10 cellular contexts compared by ENCODE assay signal in genomic region chr14:38255408-38255672, GRCh38. TPM values are rescaled to one million over a fixed set of nuclear protein-coding genes. Genes with fewer than 3 reads are reported as not detected.
A peak's percentile ranks its signal among the peaks of the same experiment; 100 is the strongest.
DNase-seq lines count a peak whose midpoint lies in the region; ATAC-seq lines count a peak whose summit lies in the region.
"Had no signal": no experiment of that assay in that cellular context is flagged by ENCODE, and none has a peak within 500 bp of the region (broad histone marks: within the 10 kb centered on the region; RNA-seq: fewer than 3 reads in every experiment).

No MANE protein-coding gene starts in this region.

- H3K4me3 Mint-ChIP-seq in activated T-helper 2 cell treated with anti-CD3 and anti-CD28 coated beads, Interferon-gamma antibody, Interleukin-2, Interleukin-4, amounts not matched to agents 10 μg/mL and 5 μg/mL and 100 μg/mL, durations not matched to agents 14 hours and 24 hours and 36 hours (ENCODE audit: low read depth), result no peak overlapping the region

- peak overlapping the region; percentile 83 for H3K27ac ChIP-seq in right cardiac atrium (ENCODE audit: low read length)
- H3K27ac ChIP-seq: WERI-Rb-1 had no signal

- intact Hi-C loops in activated T-helper 2 cell treated with anti-CD3 and anti-CD28 coated beads, Interferon-gamma antibody, Interleukin-2, Interleukin-4, amounts not matched to agents 10 μg/mL and 5 μg/mL and 100 μg/mL, durations not matched to agents 14 hours and 24 hours and 36 hours (cut with micrococcal nuclease), result no loop called here
- intact Hi-C loops in right cardiac atrium (cut with DNase I), result loop anchor here in 1 of 4 donors (10.0 kb wide), 1 partner anchor 109 kb away; no protein-coding TSS in a partner anchor
- intact Hi-C loops in sciatic nerve (cut with DNase I), result no loop called here

- H3K9me3 ChIP-seq in right cardiac atrium (ENCODE audit: control insufficient read depth, low read length), result no peaks in the 10 kb centered on the region

- peak overlapping the region; percentile 60 for H3K4me3 ChIP-seq in right cardiac atrium (ENCODE audit: low read length)
- H3K4me3 ChIP-seq: GM12878 had no signal

- peak; percentile 9 for ATAC-seq in GM18502 (IDR thresholded peaks at IDR 0.05; ENCODE audit: poor library complexity, unreplicated experiment)
- peak; percentile 22 to 33 for ATAC-seq in right cardiac atrium
- ATAC-seq in sciatic nerve, result peak; percentile 18
- no peak for ATAC-seq in HG03280 (IDR thresholded peaks at IDR 0.05; ENCODE audit: unreplicated experiment)
- ATAC-seq: GM12878 had no signal

- no peaks in the 10 kb centered on the region for H3K4me1 ChIP-seq in right cardiac atrium (ENCODE audit: control insufficient read depth, insufficient read depth, low read length)

- no peak overlapping the region for H3K27ac Mint-ChIP-seq in activated T-helper 2 cell treated with anti-CD3 and anti-CD28 coated beads, Interferon-gamma antibody, Interleukin-2, Interleukin-4, amounts not matched to agents 10 μg/mL and 5 μg/mL and 100 μg/mL, durations not matched to agents 14 hours and 24 hours and 36 hours

- peak; percentile 8 for DNase-seq in activated T-helper 2 cell treated with anti-CD3 and anti-CD28 coated beads, Interferon-gamma antibody, Interleukin-2, Interleukin-4, amounts not matched to agents 10 μg/mL and 5 μg/mL and 100 μg/mL, durations not matched to agents 14 hours and 24 hours and 36 hours (ENCODE audit: low spot score)
- peak in 2 of 3 donors; percentile 23 to 71 for DNase-seq in right cardiac atrium
- DNase-seq in sciatic nerve (ENCODE audit: low spot score), result no peak
- no peak for DNase-seq in NCI-H446 (lab: John Stamatoyannopoulos, UW)
- DNase-seq in stimulated activated naive CD4-positive, alpha-beta T cell (lab: John Stamatoyannopoulos, UW), result no peak
- no peak for DNase-seq in KG1 (lab: John Stamatoyannopoulos, UW)
- DNase-seq: WERI-Rb-1 had no signal

- peaks cover 34% of the 10 kb centered on the region for H3K27me3 Mint-ChIP-seq in activated T-helper 2 cell treated with anti-CD3 and anti-CD28 coated beads, Interferon-gamma antibody, Interleukin-2, Interleukin-4, amounts not matched to agents 10 μg/mL and 5 μg/mL and 100 μg/mL, durations not matched to agents 14 hours and 24 hours and 36 hours (ENCODE audit: low read depth)

- H3K36me3 Mint-ChIP-seq in activated T-helper 2 cell treated with anti-CD3 and anti-CD28 coated beads, Interferon-gamma antibody, Interleukin-2, Interleukin-4, amounts not matched to agents 10 μg/mL and 5 μg/mL and 100 μg/mL, durations not matched to agents 14 hours and 24 hours and 36 hours (ENCODE audit: low read depth), result no peaks in the 10 kb centered on the region

- 2% methylated on average over 29 of the region's 29 CpGs for WGBS in right cardiac atrium

- H3K4me1 Mint-ChIP-seq in activated T-helper 2 cell treated with anti-CD3 and anti-CD28 coated beads, Interferon-gamma antibody, Interleukin-2, Interleukin-4, amounts not matched to agents 10 μg/mL and 5 μg/mL and 100 μg/mL, durations not matched to agents 14 hours and 24 hours and 36 hours (ENCODE audit: low read depth), result peaks cover 6% of the 10 kb centered on the region

- no peaks in the 10 kb centered on the region for H3K27me3 ChIP-seq in right cardiac atrium (ENCODE audit: control insufficient read depth, insufficient read depth)

- H3K9me3 Mint-ChIP-seq in activated T-helper 2 cell treated with anti-CD3 and anti-CD28 coated beads, Interferon-gamma antibody, Interleukin-2, Interleukin-4, amounts not matched to agents 10 μg/mL and 5 μg/mL and 100 μg/mL, durations not matched to agents 14 hours and 24 hours and 36 hours, result no peaks in the 10 kb centered on the region

RNA-seq across cellular contexts. Expression of gene CLEC14A, which starts 0.6 kb away (rescaled TPM):
- not detected in 2 replicates for total RNA-seq in activated T-helper 2 cell treated with anti-CD3 and anti-CD28 coated beads, Interferon-gamma antibody, Interleukin-2, Interleukin-4, amounts not matched to agents 10 μg/mL and 5 μg/mL and 100 μg/mL, durations not matched to agents 14 hours and 24 hours and 36 hours
- total RNA-seq in right cardiac atrium (10 to 100 TPM; 30.1 to 48.5 (median 41.8) TPM), sciatic nerve (47.3 TPM)
- polyA plus RNA-seq in right cardiac atrium, result 44.0 TPM
- total RNA-seq: GM12878 had no signal
- polyA plus RNA-seq: GM12878 had no signal

RNA-seq across cellular contexts. Expression of gene SSTR1, which starts 47.6 kb away (rescaled TPM):
- not detected in 2 replicates for total RNA-seq in activated T-helper 2 cell treated with anti-CD3 and anti-CD28 coated beads, Interferon-gamma antibody, Interleukin-2, Interleukin-4, amounts not matched to agents 10 μg/mL and 5 μg/mL and 100 μg/mL, durations not matched to agents 14 hours and 24 hours and 36 hours
- total RNA-seq in right cardiac atrium (1 to 10 TPM in 1 of 4 donors, under 1 TPM in 3; 0.59 to 1.5 (median 0.78) TPM), sciatic nerve (4.1 TPM)
- polyA plus RNA-seq in right cardiac atrium, result 0.48 TPM
- total RNA-seq: GM12878 had no signal

Comparison
In these comparisons a context has a peak if more than half of its experiments do, and no peak if none do; other contexts are left out.
1. DNase-seq: peak in activated T-helper 2 cell treated with anti-CD3 and anti-CD28 coated beads, Interferon-gamma antibody, Interleukin-2, Interleukin-4, amounts not matched to agents 10 μg/mL and 5 μg/mL and 100 μg/mL, durations not matched to agents 14 hours and 24 hours and 36 hours (single experiment) and right cardiac atrium (2 of 3); none in sciatic nerve (single experiment), NCI-H446 (0 of 2), stimulated activated naive CD4-positive, alpha-beta T cell (0 of 6) and KG1 (single experiment).
2. RNA of gene CLEC14A, which starts 0.6 kb away (total RNA-seq): 47.3 TPM in sciatic nerve (single experiment) and 30.1 to 48.5 TPM in right cardiac atrium; not detected in activated T-helper 2 cell treated with anti-CD3 and anti-CD28 coated beads, Interferon-gamma antibody, Interleukin-2, Interleukin-4, amounts not matched to agents 10 μg/mL and 5 μg/mL and 100 μg/mL, durations not matched to agents 14 hours and 24 hours and 36 hours; every median in the first group is over 10 times any median in the second.